ENCODE assay signal across 8 cellular contexts in genomic region chr6:24274441-24275083, GRCh38.
DNase-seq lines count a peak whose midpoint lies in the region; ATAC-seq, FAIRE-seq and TF ChIP-seq lines count a peak whose summit lies in the region.

No MANE protein-coding gene starts in this region.

- H3K4me3 ChIP-seq in SK-N-MC (no peak overlapping the region), kidney epithelial cell (ENCODE audit: low read depth, low read length) (no peak overlapping the region)

- DNase-seq in COLO829 (ENCODE audit: low spot score) = peak; percentile 35
- DNase-seq in HTR-8/SVneo (ENCODE audit: insufficient read length, low spot score) = peak; percentile 18
- no peak for DNase-seq in SK-N-MC (ENCODE audit: low read depth, low spot score)
- no peak for DNase-seq in kidney epithelial cell (ENCODE audit: low read depth)
- no peak for DNase-seq in stimulated activated CD4-positive, alpha-beta T cell treated with anti-CD3 and anti-CD28 coated beads, Interleukin-4, amount 100 ng/mL, for 4 hours
- DNase-seq in AG08395 (ENCODE audit: low spot score) = no peak
- DNase-seq in cerebellar cortex (ENCODE audit: low spot score) = no peak

- ATAC-seq in HG02571 (IDR thresholded peaks at IDR 0.05; ENCODE audit: unreplicated experiment) = no peak

- no peaks in the 10 kb centered on the region for H3K9me3 ChIP-seq in SK-N-MC (ENCODE audit: low read depth, low read length)

- H3K9ac ChIP-seq in SK-N-MC (ENCODE audit: insufficient read length) = peak overlapping the region; percentile 40

- peak overlapping the region; percentile 75; the same call in 1 of the 2 replicates for H3K27ac ChIP-seq in SK-N-MC

- FAIRE-seq in HTR-8/SVneo (lab: Jason Lieb, UNC) = no peak

- H3K27me3 ChIP-seq in kidney epithelial cell (ENCODE audit: control insufficient read depth, insufficient read depth, low read length) = no peaks in the 10 kb centered on the region

- H3K36me3 ChIP-seq in SK-N-MC (ENCODE audit: insufficient read depth, low read length) = peaks cover 3% of the 10 kb centered on the region; the same call in 1 of the 2 replicates
- peaks cover 8% of the 10 kb centered on the region for H3K36me3 ChIP-seq in kidney epithelial cell (ENCODE audit: control insufficient read depth, insufficient read depth, low read length)

- peak; percentile 46 for TF ChIP-seq CTCF in kidney epithelial cell (IDR thresholded peaks at IDR 0.05; ENCODE audit: insufficient read depth, low read length, poor library complexity, severe bottlenecking)

Comparison
In these comparisons a context has a peak if more than half of its experiments do, and no peak if none do; other contexts are left out.
1. DNase-seq: peak in COLO829 (single experiment) and HTR-8/SVneo (single experiment); none in SK-N-MC (single experiment), kidney epithelial cell (single experiment), stimulated activated CD4-positive, alpha-beta T cell treated with anti-CD3 and anti-CD28 coated beads, Interleukin-4, amount 100 ng/mL, for 4 hours (0 of 2), AG08395 (single experiment) and cerebellar cortex (single experiment).